ENCODE assay signal across 8 cellular contexts in the genomic region with DNA sequence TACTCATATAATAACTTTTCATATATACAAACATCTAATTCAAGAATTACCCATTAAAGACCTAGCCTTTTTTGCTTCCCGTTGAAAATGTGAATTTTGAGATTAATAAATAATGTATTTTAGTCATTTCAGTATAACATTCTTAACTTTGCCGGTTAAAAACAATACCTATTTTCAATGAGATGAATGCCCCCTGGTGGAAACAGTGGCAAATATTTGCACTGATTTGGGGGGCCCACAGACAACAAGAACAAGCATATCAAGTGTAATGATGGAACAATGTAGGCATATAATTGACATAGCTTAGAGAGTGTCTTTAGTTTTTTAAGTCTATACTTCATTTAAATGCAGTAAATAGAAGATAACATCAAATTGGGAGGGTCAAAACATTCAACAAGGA.
DNase-seq lines count a peak whose midpoint lies in the region; ATAC-seq, FAIRE-seq and TF ChIP-seq lines count a peak whose summit lies in the region.

No MANE protein-coding gene starts in this region.

- H3K9ac ChIP-seq in GM23248 = no peak overlapping the region
- no peak overlapping the region for H3K9ac ChIP-seq in HepG2 (ENCODE audit: insufficient read depth, low read depth, low read length)

- H3K79me2 ChIP-seq in GM23248 (ENCODE audit: insufficient read depth) (no peaks in the 10 kb centered on the region), HepG2 (ENCODE audit: insufficient read depth, low read length) (no peaks in the 10 kb centered on the region)

- no peak for TF ChIP-seq RAD21 in HepG2 (CRISPR knock-in tag; IDR thresholded peaks at IDR 0.05)

- H3K27me3 ChIP-seq in GM23248 (replicated peaks; ENCODE audit: insufficient read depth) = no peaks in the 10 kb centered on the region; the same call in 1 of the 2 replicates
- peaks cover 76% of the 10 kb centered on the region for H3K27me3 ChIP-seq in WERI-Rb-1 (ENCODE audit: insufficient read depth, low read depth, severe bottlenecking)
- no peaks in the 10 kb centered on the region; a peak in 1 of 5 replicates for H3K27me3 ChIP-seq in HepG2 (ENCODE audit: control insufficient read depth in 1 of 2, insufficient read depth in 2 of 2, low read length in 2 of 2)

- no peaks in the 10 kb centered on the region for H4K20me1 ChIP-seq in GM23248 (ENCODE audit: insufficient read depth)
- no peaks in the 10 kb centered on the region for H4K20me1 ChIP-seq in HepG2 (ENCODE audit: insufficient read depth, low read length)

- no TSS peak for BruUV-seq in HepG2 (replicated peaks; lab: Mats Ljungman, UMichigan)

- DNase-seq in DMS114 treated with DMSO at 0.1 percent for 48 hours (lab: John Stamatoyannopoulos, UW; ENCODE audit: unreplicated experiment) (peak; percentile 2), GM23248 (peak; percentile 24), WERI-Rb-1 (peak; percentile 7), HepG2 (ENCODE audit: low spot score) (peak; percentile 23), T1000 (lab: John Stamatoyannopoulos, UW) (no peak), SIG-M5 (lab: John Stamatoyannopoulos, UW) (no peak), DMS153 treated with DMSO at 0.1 percent for 48 hours (lab: John Stamatoyannopoulos, UW; ENCODE audit: unreplicated experiment) (no peak)

- H3K27ac ChIP-seq in GM23248 (no peak overlapping the region), WERI-Rb-1 (no peak overlapping the region), HepG2 (ENCODE audit: extremely low read length, insufficient read depth, low read length) (no peak overlapping the region)

- TF ChIP-seq CTCF in WERI-Rb-1 (IDR thresholded peaks at IDR 0.05; ENCODE audit: low read depth, low read length) (no peak), HepG2 (CRISPR knock-in tag; IDR thresholded peaks at IDR 0.05) (peak; percentile 36)

- CTCF ChIA-PET in HepG2 (lab: Yijun Ruan, JAX; ENCODE audit: low intra/inter-chr PET ratio, low total read pairs) = interaction anchor here (1.4 to 1.5 kb wide), 2 partner anchors 383 to 384 kb away, joined by 3 to 6 read pairs; no protein-coding TSS in a partner anchor

- POLR2A ChIA-PET in HepG2 (lab: Yijun Ruan, JAX) = no interaction called here

- H3K4me2 ChIP-seq in GM23248 (ENCODE audit: unreplicated experiment) = no peak overlapping the region
- H3K4me2 ChIP-seq in HepG2 (ENCODE audit: low read depth, low read length) = no peak overlapping the region

- no peaks in the 10 kb centered on the region for H3F3A ChIP-seq in GM23248 (ENCODE audit: insufficient read depth)

- H3K9me3 ChIP-seq in GM23248 (ENCODE audit: low read depth) (no peaks in the 10 kb centered on the region), WERI-Rb-1 (ENCODE audit: severe bottlenecking) (no peaks in the 10 kb centered on the region), HepG2 (ENCODE audit: low read length) (no peaks in the 10 kb centered on the region)

- no peaks in the 10 kb centered on the region for H3K4me1 ChIP-seq in GM23248 (ENCODE audit: insufficient read depth)
- H3K4me1 ChIP-seq in HepG2 (ENCODE audit: insufficient read depth, low read length) = no peaks in the 10 kb centered on the region

- ATAC-seq in HepG2 (no peak), GM19023 (IDR thresholded peaks at IDR 0.05; ENCODE audit: unreplicated experiment) (no peak)

- H3K9me2 ChIP-seq in GM23248 (ENCODE audit: insufficient read depth) = no peaks in the 10 kb centered on the region

- TF ChIP-seq EP300 in HepG2 (IDR thresholded peaks at IDR 0.05; ENCODE audit: low read depth in 2 of 2, low read length in 2 of 2) (no peak), HepG2 (CRISPR knock-in tag; IDR thresholded peaks at IDR 0.05; ENCODE audit: borderline replicate concordance) (no peak)

- TF ChIP-seq POLR2A in HepG2 (IDR thresholded peaks at IDR 0.05; ENCODE audit: insufficient read depth in 1 of 2, low read depth in 2 of 2, low read length in 2 of 2) = no peak

- H3K4me3 ChIP-seq in GM23248 (no peak overlapping the region), WERI-Rb-1 (ENCODE audit: low read depth, low read length) (no peak overlapping the region), HepG2 (replicated peaks in 1 of 3; ENCODE audit: insufficient read depth in 1 of 3, low read depth in 2 of 3, low read length in 3 of 3) (no peak overlapping the region)

- H2AFZ ChIP-seq in GM23248 = no peak overlapping the region
- H2AFZ ChIP-seq in HepG2 (ENCODE audit: low read length) = no peak overlapping the region

- FAIRE-seq in HepG2 (lab: Jason Lieb, UNC) = no peak

- 32 to 48% methylated on average over 2 of the region's 2 CpGs for WGBS in GM23248 (ENCODE audit: low coverage in 1 of 2, low lambda C conversion rate in 2 of 2, missing lambda C conversion rate in 2 of 2), 2 experiments
- 4% methylated on average over 2 of the region's 2 CpGs for WGBS in HepG2 (ENCODE audit: low lambda C conversion rate)

- H3K36me3 ChIP-seq in GM23248 (ENCODE audit: low read depth) (no peaks in the 10 kb centered on the region), WERI-Rb-1 (no peaks in the 10 kb centered on the region), HepG2 (replicated peaks in 1 of 2; ENCODE audit: control insufficient read depth in 1 of 2, insufficient read depth in 2 of 2, low read length in 2 of 2) (no peaks in the 10 kb centered on the region)

- in situ Hi-C loops in GM23248 (cut with MboI) = no loop called here
- in situ Hi-C loops in HepG2 (cut with HindIII; ENCODE audit: extremely low pct_ligation_motif_present, low pct_unique_long_range_greater_than_20kb) = loop anchor here (5.0 kb wide), 1 partner anchor 384 kb away; no protein-coding TSS in a partner anchor

- intact Hi-C loops in HepG2 (cut with micrococcal nuclease; ENCODE audit: unreplicated experiment) = no loop called here

TF ChIP-seq in HepG2, 621 proteins besides CTCF, POLR2A, EP300 and RAD21:
- TF ChIP-seq, protein P1, sequence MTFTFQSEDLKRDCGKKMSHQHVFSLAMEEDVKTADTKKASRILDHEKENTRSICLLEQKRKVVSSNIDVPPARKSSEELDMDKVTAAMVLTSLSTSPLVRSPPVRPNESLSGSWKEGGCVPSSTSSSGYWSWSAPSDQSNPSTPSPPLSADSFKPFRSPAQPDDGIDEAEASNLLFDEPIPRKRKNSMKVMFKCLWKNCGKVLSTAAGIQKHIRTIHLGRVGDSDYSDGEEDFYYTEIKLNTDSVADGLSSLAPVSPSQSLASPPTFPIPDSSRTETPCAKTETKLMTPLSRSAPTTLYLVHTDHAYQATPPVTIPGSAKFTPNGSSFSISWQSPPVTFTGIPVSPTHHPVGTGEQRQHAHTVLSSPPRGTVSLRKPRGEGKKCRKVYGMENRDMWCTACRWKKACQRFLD (CRISPR knock-in tag; IDR thresholded peaks at IDR 0.05; ENCODE audit: borderline replicate concordance) = no peak
- TF ChIP-seq CENPX (CRISPR knock-in tag; IDR thresholded peaks at IDR 0.05) = no peak
- TF ChIP-seq STAG1 (CRISPR knock-in tag; IDR thresholded peaks at IDR 0.05) = 0 out of 2 replicates have a peak, but pooled peaks have one; percentile 16
- TF ChIP-seq ZNF777 (CRISPR knock-in tag; IDR thresholded peaks at IDR 0.05) = no peak
- peak; percentile 26; the same call in 1 of the 2 replicates for TF ChIP-seq SMC3 (IDR thresholded peaks at IDR 0.05; ENCODE audit: low read length)
- no peak for TF ChIP-seq FLYWCH1 (CRISPR knock-in tag; IDR thresholded peaks at IDR 0.05)

Comparison
In these comparisons a context has a peak if more than half of its experiments do, and no peak if none do; other contexts are left out.
1. DNase-seq: peak in DMS114 treated with DMSO at 0.1 percent for 48 hours (single experiment), GM23248 (single experiment), WERI-Rb-1 (single experiment) and HepG2 (single experiment); none in T1000 (single experiment), SIG-M5 (single experiment) and DMS153 treated with DMSO at 0.1 percent for 48 hours (single experiment).